ENCODE assay signal across 8 cellular contexts in the genomic region with DNA sequence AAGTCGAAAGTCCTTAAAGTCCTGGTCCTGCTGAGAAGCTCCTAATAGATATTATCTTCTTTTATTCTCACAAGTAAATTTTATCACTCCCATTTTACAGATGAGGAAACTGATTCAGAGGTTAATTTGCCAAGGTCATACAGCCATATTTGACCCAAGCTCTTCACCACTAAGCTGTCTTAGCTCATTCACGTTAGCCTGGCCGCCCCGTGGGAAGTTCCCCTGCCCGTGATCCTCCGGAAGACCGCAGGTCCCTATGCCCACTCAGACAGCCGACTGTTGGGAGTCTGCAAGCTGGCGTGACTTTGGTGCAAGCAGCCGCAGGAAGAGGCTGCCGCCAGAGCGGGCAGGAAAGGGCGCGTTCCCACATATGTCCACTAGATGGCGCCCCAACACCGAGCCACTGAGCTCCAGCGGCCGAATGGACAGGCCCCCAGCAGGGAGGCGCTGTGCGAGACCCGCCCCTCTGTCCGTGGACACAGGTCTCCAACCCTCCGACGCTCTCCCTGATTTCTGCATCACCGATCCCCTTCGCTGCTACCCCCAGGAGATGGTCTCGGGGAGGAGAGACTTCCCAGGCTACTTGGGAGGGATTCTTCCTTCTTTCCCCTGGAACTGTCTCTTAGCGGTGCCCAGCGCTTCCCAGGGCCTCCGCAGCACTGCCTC.
DNase-seq lines count a peak whose midpoint lies in the region; ATAC-seq lines count a peak whose summit lies in the region.

No MANE protein-coding gene starts in this region.

- no peaks in the 10 kb centered on the region for H3K36me3 ChIP-seq in BLaER1 treated with 17β-estradiol and CSF1 and Interleukin-3, amounts not matched to agents 10 nM and 100 nM

- peak; percentile 82 for DNase-seq in NCI-H82 (lab: John Stamatoyannopoulos, UW)
- peak; percentile 55 to 76 for DNase-seq in activated CD8-positive, alpha-beta memory T cell treated with anti-CD3 and anti-CD28 coated beads for 1 hour (ENCODE audit: extremely low read depth in 1 of 2, low read depth in 1 of 2)
- DNase-seq in effector CD4-positive, alpha-beta T cell, result peak; percentile 78
- peak; percentile 86 for DNase-seq in medulla oblongata (ENCODE audit: extremely low spot score)
- DNase-seq in stimulated activated CD4-positive, alpha-beta T cell treated with anti-CD3 and anti-CD28 coated beads, TNF-alpha, amount 100 ng/mL, for 4 hours (ENCODE audit: low read depth in 3 of 3), result peak; percentile 73 to 80 (median 75)

- no peaks in the 10 kb centered on the region for H4K20me1 ChIP-seq in BLaER1 treated with 17β-estradiol and CSF1 and Interleukin-3, amounts not matched to agents 10 nM and 100 nM

- H3K9ac ChIP-seq in BLaER1 treated with 17β-estradiol and CSF1 and Interleukin-3, amounts not matched to agents 10 nM and 100 nM, result peak overlapping the region in 8 of 11 experiments; percentile 9 to 59 (median 48); a peak in 10 of 22 replicates

- H3K4me1 ChIP-seq in BLaER1 treated with 17β-estradiol and CSF1 and Interleukin-3, amounts not matched to agents 10 nM and 100 nM, result peaks cover 5 to 26% (median 16%) of the 10 kb centered on the region in 10 experiments; a peak in 18 of 20 replicates

- no peak overlapping the region for H3K27ac ChIP-seq in BLaER1 treated with 17β-estradiol and CSF1 and Interleukin-3, amounts not matched to agents 10 nM and 100 nM

- no peaks in the 10 kb centered on the region for H3K9me3 ChIP-seq in BLaER1 treated with 17β-estradiol and CSF1 and Interleukin-3, amounts not matched to agents 10 nM and 100 nM (replicated peaks in 1 of 11)

- peak overlapping the region; percentile 66 to 91 (median 80) for H3K4me2 ChIP-seq in BLaER1 treated with 17β-estradiol and CSF1 and Interleukin-3, amounts not matched to agents 10 nM and 100 nM

- ATAC-seq in GM19043 (IDR thresholded peaks at IDR 0.05; ENCODE audit: low read depth, unreplicated experiment) (peak; percentile 85), HG03354 (IDR thresholded peaks at IDR 0.05; ENCODE audit: poor library complexity, severe bottlenecking, unreplicated experiment) (peak; percentile 92)

- peak overlapping the region; percentile 42 to 68 (median 51); a peak in 18 of 20 replicates for H3K4me3 ChIP-seq in BLaER1 treated with 17β-estradiol and CSF1 and Interleukin-3, amounts not matched to agents 10 nM and 100 nM

- H3K27me3 ChIP-seq in BLaER1 treated with 17β-estradiol and CSF1 and Interleukin-3, amounts not matched to agents 10 nM and 100 nM, result no peaks in the 10 kb centered on the region
